ENCODE assay signal across 8 cellular contexts in the genomic region with DNA sequence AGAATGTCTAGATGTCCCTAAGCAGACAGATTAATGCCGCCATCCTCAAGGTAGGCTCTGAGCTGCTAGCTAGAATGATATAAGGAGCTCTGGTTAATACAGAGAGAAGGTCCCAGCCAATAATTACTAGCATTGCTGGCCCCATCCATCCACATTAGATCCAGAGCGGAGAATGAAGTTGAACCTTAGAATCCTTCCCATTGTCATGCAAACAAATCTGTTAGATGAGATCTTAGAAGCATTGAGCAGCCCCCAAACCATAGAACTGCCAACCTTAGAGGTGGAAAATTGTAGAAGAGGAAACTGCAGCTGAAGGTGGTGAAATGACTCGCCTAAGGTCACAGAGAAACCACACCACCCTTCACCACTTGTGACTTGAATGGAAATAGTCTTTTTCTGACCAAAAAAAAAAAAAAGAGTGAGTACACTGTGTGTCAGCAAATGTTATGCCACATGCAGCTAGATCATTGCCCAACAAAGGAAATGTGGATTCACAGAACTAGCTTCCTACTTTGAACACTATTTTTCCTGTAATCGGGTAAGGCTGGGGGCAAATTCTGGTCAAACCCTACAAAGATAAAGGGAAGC.
A peak's percentile ranks its signal among the peaks of the same experiment; 100 is the strongest.
DNase-seq lines count a peak whose midpoint lies in the region; ATAC-seq and TF ChIP-seq lines count a peak whose summit lies in the region.

No MANE protein-coding gene starts in this region.

- WGBS in tibial nerve, 2 donors: 89% methylated on average over 4 of the region's 4 CpGs

- DNase-seq in RPMI7951 (ENCODE audit: low read depth): peak; percentile 76
- peak; percentile 85 for DNase-seq in fibroblast of mammary gland (ENCODE audit: low read depth)
- DNase-seq in tibial nerve (ENCODE audit: low spot score in 2 of 2): peak in 1 of 2 donors; percentile 28
- no peak for DNase-seq in GM19240 (ENCODE audit: insufficient read length, low spot score)
- DNase-seq in cerebellum (ENCODE audit: low spot score): no peak
- no peak for DNase-seq in NCI-H2107 (lab: John Stamatoyannopoulos, UW)

- no peak for TF ChIP-seq POLR2A in tibial nerve (IDR thresholded peaks at IDR 0.05)

- no peaks in the 10 kb centered on the region for H3K36me3 ChIP-seq in tibial nerve

- H3K4me3 ChIP-seq in fibroblast of mammary gland (ENCODE audit: control insufficient read depth, low read depth, low read length): no peak overlapping the region
- no peak overlapping the region for H3K4me3 ChIP-seq in tibial nerve

- no peaks in the 10 kb centered on the region for H3K27me3 ChIP-seq in tibial nerve

- peak; percentile 67 to 81 for TF ChIP-seq EP300 in tibial nerve (IDR thresholded peaks at IDR 0.05)

- TF ChIP-seq CTCF in fibroblast of mammary gland (conservative IDR thresholded peaks at IDR 0.05; ENCODE audit: control insufficient read depth, insufficient read depth, low read depth, low read length) (no peak), tibial nerve (IDR thresholded peaks at IDR 0.05) (no peak)

- peak overlapping the region in 3 of 4 donors; percentile 38 to 77 (median 57) for H3K27ac ChIP-seq in tibial nerve

- H3K4me1 ChIP-seq in tibial nerve: peaks cover 0 to 16% (median 4%) of the 10 kb centered on the region in 4 donors

- peak; percentile 85 for ATAC-seq in GM18867 (IDR thresholded peaks at IDR 0.05; ENCODE audit: unreplicated experiment)
- ATAC-seq in HG02759 (IDR thresholded peaks at IDR 0.05; ENCODE audit: unreplicated experiment): peak; percentile 77

- H3K9me3 ChIP-seq in tibial nerve: no peaks in the 10 kb centered on the region

Comparison
In these comparisons a context has a peak if more than half of its experiments do, and no peak if none do; other contexts are left out.
1. DNase-seq: peak in RPMI7951 (single experiment) and fibroblast of mammary gland (single experiment); none in GM19240 (single experiment), cerebellum (single experiment) and NCI-H2107 (single experiment).